ENCODE assay signal across 27 cellular contexts in the genomic region with DNA sequence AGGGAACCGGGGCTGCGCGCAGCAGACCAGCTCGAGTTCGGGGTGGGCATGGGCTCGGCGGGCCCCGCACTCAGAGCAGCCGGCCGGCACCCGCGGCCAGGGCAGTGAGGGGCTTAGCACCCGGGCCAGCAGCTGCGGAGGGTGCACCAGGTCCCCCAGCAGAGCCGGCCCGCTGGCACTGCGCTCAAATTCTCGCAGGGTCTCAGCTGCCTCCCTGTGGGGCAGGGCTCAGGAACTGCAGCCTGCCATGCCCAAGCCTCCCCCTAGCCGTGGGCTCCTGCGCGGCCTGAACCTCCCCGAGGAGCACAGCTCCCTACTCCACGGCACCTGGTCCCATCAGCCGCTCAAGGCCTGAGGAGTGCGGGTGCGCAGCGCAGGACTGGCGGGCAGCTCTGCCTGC.
"Had no signal": no experiment of that assay in that cellular context is flagged by ENCODE, and none has a peak within 500 bp of the region (broad histone marks: within the 10 kb centered on the region; RNA-seq: fewer than 3 reads in every experiment).

No MANE protein-coding gene starts in this region.

- H3K4me3 ChIP-seq: adrenal gland, SJSA1 had no signal

- H3K4me1 ChIP-seq: adrenal gland had no signal

- H3K4me1 Mint-ChIP-seq: activated CD4-positive, alpha-beta T cell treated with anti-CD3 and anti-CD28 coated beads for 36 hours; activated CD4-positive, alpha-beta T cell treated with anti-CD3 and anti-CD28 coated beads, Interleukin-2, amount 10 ng/mL, durations not matched to agents 7 days and 5 days had no signal

- H3K36me3 Mint-ChIP-seq: activated naive CD4-positive, alpha-beta T cell treated with anti-CD3 and anti-CD28 coated beads, Interleukin-2, amount 50 U/mL, for 72 hours; brain had no signal

- H3K9ac ChIP-seq: SK-N-SH had no signal

- H3K27ac Mint-ChIP-seq: activated CD4-positive, alpha-beta T cell treated with anti-CD3 and anti-CD28 coated beads for 36 hours; activated CD4-positive, alpha-beta T cell treated with anti-CD3 and anti-CD28 coated beads, Interleukin-2, amount 10 ng/mL, durations not matched to agents 7 days and 5 days; activated CD8-positive, alpha-beta T cell treated with anti-CD3 and anti-CD28 coated beads, Interleukin-2, amount 10 ng/mL, durations not matched to agents 7 days and 5 days; activated naive CD4-positive, alpha-beta T cell treated with anti-CD3 and anti-CD28 coated beads for 36 hours; activated naive CD4-positive, alpha-beta T cell treated with anti-CD3 and anti-CD28 coated beads, Interleukin-2, amount 50 U/mL, for 72 hours; activated T-cell treated with anti-CD3 and anti-CD28 coated beads, Interleukin-2, amount 50 U/mL, for 24 hours; activated T-helper 2 cell treated with anti-CD3 and anti-CD28 coated beads, Interferon-gamma antibody, Interleukin-2, Interleukin-4, amounts not matched to agents 10 μg/mL and 5 μg/mL and 100 μg/mL, durations not matched to agents 14 hours and 24 hours and 36 hours; brain; T-helper 1 cell treated with Interleukin-12 subunit alpha and Interleukin-12 subunit beta and Interleukin-4 antibody, amounts not matched to agents 30 μg/mL and 1 μg/mL, for 36 hours; T-helper 2 cell treated with Interferon-gamma antibody and Interleukin-4, amounts not matched to agents 5 μg/mL and 100 μg/mL, for 36 hours had no signal

- H3K27me3 Mint-ChIP-seq: activated CD4-positive, alpha-beta T cell treated with anti-CD3 and anti-CD28 coated beads for 36 hours; activated T-cell treated with anti-CD3 and anti-CD28 coated beads, Interleukin-2, amount 50 U/mL, for 24 hours had no signal

- H3K4me2 ChIP-seq: SK-N-SH had no signal

- H3K36me3 ChIP-seq: adrenal gland, SJSA1 had no signal

- H3K27ac ChIP-seq: adrenal gland, SJSA1 had no signal

- H3K9me3 ChIP-seq: adrenal gland, SJSA1, SK-N-SH had no signal

- H3K4me3 Mint-ChIP-seq: activated CD4-positive, alpha-beta T cell treated with anti-CD3 and anti-CD28 coated beads for 36 hours; activated CD4-positive, alpha-beta T cell treated with anti-CD3 and anti-CD28 coated beads, Interleukin-2, amount 10 ng/mL, durations not matched to agents 7 days and 5 days; activated CD8-positive, alpha-beta T cell treated with anti-CD3 and anti-CD28 coated beads, Interleukin-2, amount 10 ng/mL, durations not matched to agents 7 days and 5 days; activated naive CD4-positive, alpha-beta T cell treated with anti-CD3 and anti-CD28 coated beads for 36 hours; activated T-cell treated with anti-CD3 and anti-CD28 coated beads, Interleukin-2, amount 50 U/mL, for 24 hours; brain; T-helper 1 cell treated with Interleukin-12 subunit alpha and Interleukin-12 subunit beta and Interleukin-4 antibody, amounts not matched to agents 30 μg/mL and 1 μg/mL, for 36 hours; T-helper 2 cell treated with Interferon-gamma antibody and Interleukin-4, amounts not matched to agents 5 μg/mL and 100 μg/mL, for 36 hours had no signal

- DNase-seq: activated CD4-positive, alpha-beta T cell treated with anti-CD3 and anti-CD28 coated beads for 36 hours; activated CD4-positive, alpha-beta T cell treated with anti-CD3 and anti-CD28 coated beads, Interleukin-2, amount 10 ng/mL, durations not matched to agents 7 days and 5 days; activated CD4-positive, alpha-beta T cell treated with anti-CD3 and anti-CD28 coated beads, Interleukin-2, amount 50 U/mL, for 48 hours; activated CD8-positive, alpha-beta T cell treated with anti-CD3 and anti-CD28 coated beads, Interleukin-2, amount 10 ng/mL, durations not matched to agents 7 days and 5 days; activated gamma-delta T cell; activated naive CD4-positive, alpha-beta T cell treated with anti-CD3 and anti-CD28 coated beads for 36 hours; activated T-cell treated with anti-CD3 and anti-CD28 coated beads, Interleukin-2, amount 50 U/mL, for 24 hours; adrenal gland; cerebellar nuclear complex; MM.1S; MV-4-11; NCI-H1092; NCI-H1436 treated with DMSO at 0.1 percent for 48 hours; NCI-H1694 treated with DMSO at 0.1 percent for 48 hours; NCI-H2029; NCI-H345; NCI-H524 treated with DMSO at 0.1 percent for 48 hours; SHP77; SK-N-SH had no signal

- ATAC-seq: activated CD4-positive, alpha-beta T cell treated with anti-CD3 and anti-CD28 coated beads for 36 hours; activated CD4-positive, CD25-positive, alpha-beta regulatory T cell treated with anti-CD3 and anti-CD28 coated beads, Interleukin-2, amount 50 U/mL, for 24 hours; activated CD8-positive, alpha-beta T cell treated with anti-CD3 and anti-CD28 coated beads, Interleukin-2, amount 10 ng/mL, durations not matched to agents 7 days and 5 days; activated naive CD4-positive, alpha-beta T cell treated with anti-CD3 and anti-CD28 coated beads, Interleukin-2, amount 50 U/mL, for 72 hours; Panc1 had no signal

- H3K27me3 ChIP-seq: adrenal gland, SJSA1 had no signal
